ENCODE assay signal across 16 cellular contexts in genomic region chr19:1817553-1818179, GRCh38. TPM values are rescaled to one million over a fixed set of nuclear protein-coding genes. Genes with fewer than 3 reads are reported as not detected.
DNase-seq lines count a peak whose midpoint lies in the region; ATAC-seq and TF ChIP-seq lines count a peak whose summit lies in the region.
"Had no signal": no experiment of that assay in that cellular context is flagged by ENCODE, and none has a peak within 500 bp of the region (broad histone marks: within the 10 kb centered on the region; RNA-seq: fewer than 3 reads in every experiment).

No MANE protein-coding gene starts in this region.

- no peak overlapping the region for H2BK120ac ChIP-seq in neuronal stem cell (ENCODE audit: low read depth, low read length)

- no peaks in the 10 kb centered on the region for H3K27me3 ChIP-seq in CD8-positive, alpha-beta T cell (ENCODE audit: insufficient read depth, low read length)
- H3K27me3 ChIP-seq in GM06990 (replicated peaks; ENCODE audit: control insufficient read depth, insufficient read depth, low read length): no peaks in the 10 kb centered on the region
- H3K27me3 ChIP-seq in heart right ventricle: no peaks in the 10 kb centered on the region
- H3K27me3 ChIP-seq in neuronal stem cell (ENCODE audit: control insufficient read depth in 3 of 3, insufficient read depth in 3 of 3, low read depth in 1 of 3, low read length in 3 of 3): no peaks in the 10 kb centered on the region
- no peaks in the 10 kb centered on the region for H3K27me3 ChIP-seq in gastroesophageal sphincter
- H3K27me3 ChIP-seq: BE2C had no signal

- no peaks in the 10 kb centered on the region for H3K9me3 ChIP-seq in CD8-positive, alpha-beta T cell (ENCODE audit: low read length)
- H3K9me3 ChIP-seq in heart right ventricle (no peaks in the 10 kb centered on the region), neuronal stem cell (replicated peaks in 1 of 2; ENCODE audit: control insufficient read depth in 2 of 2, insufficient read depth in 1 of 2, low read depth in 1 of 2, low read length in 2 of 2) (peaks cover 0 to 3% of the 10 kb centered on the region in 2 donors), gastroesophageal sphincter (no peaks in the 10 kb centered on the region)
- H3K9me3 ChIP-seq: A549, BE2C had no signal

- peaks cover 7% of the 10 kb centered on the region for H3K4me1 Mint-ChIP-seq in CD8-positive, alpha-beta T cell (ENCODE audit: low read depth)

- no peak for TF ChIP-seq CTCF in CD8-positive, alpha-beta T cell (IDR thresholded peaks at IDR 0.05)
- TF ChIP-seq CTCF in GM06990 (IDR thresholded peaks at IDR 0.05; ENCODE audit: insufficient read depth, low read length, poor library complexity, severe bottlenecking) (no peak), heart right ventricle (IDR thresholded peaks at IDR 0.05) (peak in 2 of 9 donors; percentile 20 to 29), gastroesophageal sphincter (IDR thresholded peaks at IDR 0.05) (no peak)

- H3K4me3 ChIP-seq in CD8-positive, alpha-beta T cell (ENCODE audit: low read depth, low read length): no peak overlapping the region
- H3K4me3 ChIP-seq in GM06990 (replicated peaks; ENCODE audit: low read depth, low read length) (no peak overlapping the region), heart right ventricle (no peak overlapping the region), neuronal stem cell (ENCODE audit: low read length in 2 of 2) (no peak overlapping the region), gastroesophageal sphincter (no peak overlapping the region)
- H3K4me3 ChIP-seq: A549 had no signal

- H3K4me2 ChIP-seq in neuronal stem cell (ENCODE audit: insufficient read depth, low read length, poor library complexity, severe bottlenecking): no peak overlapping the region
- H3K4me2 ChIP-seq: A549 had no signal

- no peak overlapping the region for H2AFZ ChIP-seq in neuronal stem cell (ENCODE audit: low read length)

- no peak overlapping the region for H3K27ac ChIP-seq in CD8-positive, alpha-beta T cell (ENCODE audit: low read depth, low read length)
- peak overlapping the region in 1 of 10 donors; percentile 30 for H3K27ac ChIP-seq in heart right ventricle
- H3K27ac ChIP-seq in neuronal stem cell (replicated peaks; ENCODE audit: low read length): no peak overlapping the region
- H3K27ac ChIP-seq in gastroesophageal sphincter: no peak overlapping the region
- H3K27ac ChIP-seq: A549, C4-2B had no signal

- H3K4ac ChIP-seq in neuronal stem cell (ENCODE audit: low read length): no peak overlapping the region

- no peak for ATAC-seq in CD8-positive, alpha-beta T cell
- peak; percentile 9 to 81 (median 46) for ATAC-seq in heart right ventricle
- no peak for ATAC-seq in gastroesophageal sphincter
- ATAC-seq: A549 had no signal

- H2BK15ac ChIP-seq in neuronal stem cell (ENCODE audit: low read length): no peak overlapping the region

- H2AK5ac ChIP-seq in neuronal stem cell (ENCODE audit: low read depth, low read length): no peak overlapping the region

- H3K27me3 Mint-ChIP-seq in CD8-positive, alpha-beta T cell (ENCODE audit: low read depth): no peaks in the 10 kb centered on the region
- H3K27me3 Mint-ChIP-seq: CD4-positive, alpha-beta memory T cell had no signal

- no peak overlapping the region for H2BK12ac ChIP-seq in neuronal stem cell (ENCODE audit: low read length)

- peaks cover 54% of the 10 kb centered on the region for H3K36me3 Mint-ChIP-seq in CD8-positive, alpha-beta T cell

- H3K14ac ChIP-seq in neuronal stem cell (ENCODE audit: low read length): no peak overlapping the region

- TF ChIP-seq EP300 in gastroesophageal sphincter (IDR thresholded peaks at IDR 0.05): no peak

- H3K79me1 ChIP-seq in neuronal stem cell (ENCODE audit: low read depth, low read length): peaks cover 2% of the 10 kb centered on the region

- no peak for DNase-seq in CD8-positive, alpha-beta T cell
- DNase-seq in GM06990 (ENCODE audit: extremely low read depth, insufficient read length): peak; percentile 9
- DNase-seq in heart right ventricle: peak in 1 of 2 donors; percentile 33
- no peak for DNase-seq in neuronal stem cell (ENCODE audit: low spot score)
- no peak for DNase-seq in OCI-M2 (lab: John Stamatoyannopoulos, UW; ENCODE audit: unreplicated experiment)
- DNase-seq: BE2C; CD4-positive, alpha-beta memory T cell; COR-L47; DMS153; DMS79 treated with DMSO at 0.1 percent for 48 hours; EL; HCEC 1CT; HFFc6 had no signal

- H3K4me1 ChIP-seq in CD8-positive, alpha-beta T cell (ENCODE audit: insufficient read depth, low read length): peaks cover 6% of the 10 kb centered on the region
- H3K4me1 ChIP-seq in heart right ventricle: peaks cover 0 to 12% (median 8%) of the 10 kb centered on the region in 9 donors
- H3K4me1 ChIP-seq in neuronal stem cell (ENCODE audit: control insufficient read depth in 2 of 2, insufficient read depth in 1 of 2, low read depth in 1 of 2, low read length in 2 of 2): peaks cover 0 to 6% of the 10 kb centered on the region in 2 donors
- H3K4me1 ChIP-seq in gastroesophageal sphincter: peaks cover 0 to 13% (median 9%) of the 10 kb centered on the region in 3 donors
- H3K4me1 ChIP-seq: BE2C had no signal

- H2BK5ac ChIP-seq in neuronal stem cell (ENCODE audit: low read length): no peak overlapping the region

- peak overlapping the region; percentile 18 for H3K27ac Mint-ChIP-seq in CD8-positive, alpha-beta T cell
- H3K27ac Mint-ChIP-seq: HFFc6 had no signal

- H4K91ac ChIP-seq in neuronal stem cell (ENCODE audit: low read depth, low read length, poor library complexity): no peak overlapping the region

- TF ChIP-seq POLR2A in gastroesophageal sphincter (IDR thresholded peaks at IDR 0.05): no peak

- no peak overlapping the region for H3K9ac ChIP-seq in neuronal stem cell (ENCODE audit: low read depth, low read length, poor library complexity)

- intact Hi-C loops in CD8-positive, alpha-beta T cell (cut with DNase I, micrococcal nuclease): no loop called here
- intact Hi-C loops in heart right ventricle (cut with DNase I): loop anchor here in 1 of 10 donors (10.0 kb wide), 1 partner anchor 143 kb away; no protein-coding TSS in a partner anchor

- H3K36me3 ChIP-seq in CD8-positive, alpha-beta T cell (ENCODE audit: insufficient read depth, low read length): peaks cover 26% of the 10 kb centered on the region
- H3K36me3 ChIP-seq in GM06990 (ENCODE audit: control insufficient read depth, insufficient read depth, low read length) (peaks cover 38% of the 10 kb centered on the region), heart right ventricle (peaks cover 7 to 83% (median 48%) of the 10 kb centered on the region in 9 donors), neuronal stem cell (replicated peaks in 1 of 2; ENCODE audit: control insufficient read depth in 2 of 2, insufficient read depth in 2 of 2, low read length in 2 of 2) (peaks cover 36 to 66% of the 10 kb centered on the region in 2 donors), gastroesophageal sphincter (peaks cover 0 to 83% of the 10 kb centered on the region in 2 donors)

- H3K9me3 Mint-ChIP-seq in CD8-positive, alpha-beta T cell: no peaks in the 10 kb centered on the region
- H3K9me3 Mint-ChIP-seq: CD4-positive, alpha-beta memory T cell; HFFc6 had no signal

- no peak overlapping the region for H3K4me3 Mint-ChIP-seq in CD8-positive, alpha-beta T cell
- H3K4me3 Mint-ChIP-seq: CD4-positive, alpha-beta memory T cell; HFFc6 had no signal

- POLR2A ChIA-PET in CD8-positive, alpha-beta T cell (lab: Charles Lee): no interaction called here

- 85 to 88% methylated on average over 25 of the region's 25 CpGs for WGBS in heart right ventricle, 2 donors
- WGBS in neuronal stem cell (ENCODE audit: extremely low coverage in 2 of 2, insufficient read length in 2 of 2, insufficient replicate concordance in 1 of 2), 2 donors: no CpG with 5 or more reads among the region's 25 CpGs
- 88% methylated on average over 5 of the region's 25 CpGs; no CpG with 5 or more reads in 1 of the 2 donors for WGBS in gastroesophageal sphincter (ENCODE audit: low coverage in 1 of 2), 2 donors

- no peak overlapping the region for H4K8ac ChIP-seq in neuronal stem cell (ENCODE audit: low read depth, low read length)

- H3K23ac ChIP-seq in neuronal stem cell (ENCODE audit: low read depth, low read length, poor library complexity): peak overlapping the region; percentile 5

- CTCF ChIA-PET in CD8-positive, alpha-beta T cell (lab: Charles Lee): interaction anchor here (1.6 kb wide), 1 partner anchor 8 kb away, joined by 4 read pairs; no protein-coding TSS in a partner anchor

- no peak overlapping the region for H3K18ac ChIP-seq in neuronal stem cell (ENCODE audit: low read length)

RNA-seq across cellular contexts. Expression of gene ATP8B3, which starts 5.6 kb away (rescaled TPM):
- total RNA-seq in CD8-positive, alpha-beta T cell: 1 to 10 TPM; 1.9 to 2.9 TPM
- total RNA-seq in heart right ventricle (1 to 10 TPM in 2 of 10 donors, under 1 TPM in 8; 0.13 to 3.4 (median 0.48) TPM), gastroesophageal sphincter (1 to 10 TPM in 1 of 4 donors, under 1 TPM in 3; 0.27 to 1.4 (median 0.48) TPM)
- 1 to 10 TPM in 1 of 2 donors, under 1 TPM in 1; 0.80 to 1.3 TPM for polyA plus RNA-seq in heart right ventricle
- 0.79 TPM for polyA plus RNA-seq in neuronal stem cell (2013, experiment 1 of 2)
- 0.80 TPM for polyA plus RNA-seq in neuronal stem cell (2013, experiment 2 of 2)

RNA-seq across cellular contexts. Expression of gene REXO1, which starts 30.6 kb away (rescaled TPM):
- 100 to 1,000 TPM; 143 to 152 TPM for total RNA-seq in CD8-positive, alpha-beta T cell
- total RNA-seq in heart right ventricle (10 to 100 TPM; 13.1 to 20.1 (median 16.5) TPM), gastroesophageal sphincter (10 to 100 TPM; 11.4 to 29.9 (median 16.1) TPM)
- 10 to 100 TPM; 13.1 to 20.6 TPM for polyA plus RNA-seq in heart right ventricle
- 15.0 TPM for polyA plus RNA-seq in neuronal stem cell (2013, experiment 1 of 2)
- polyA plus RNA-seq in neuronal stem cell (2013, experiment 2 of 2): 16.5 TPM

RNA-seq across cellular contexts. Expression of gene KLF16, which starts 45.7 kb away (rescaled TPM):
- 10 to 100 TPM; 85.7 to 88.7 TPM for total RNA-seq in CD8-positive, alpha-beta T cell
- total RNA-seq in heart right ventricle (10 to 100 TPM in 4 of 10 donors, 1 to 10 TPM in 6; 5.0 to 13.4 (median 7.6) TPM), gastroesophageal sphincter (1 to 10 TPM; 1.4 to 7.1 (median 5.5) TPM)
- 1 to 10 TPM; 4.0 to 8.6 TPM for polyA plus RNA-seq in heart right ventricle
- polyA plus RNA-seq in neuronal stem cell (2013, experiment 1 of 2): 12.8 TPM
- 12.5 TPM for polyA plus RNA-seq in neuronal stem cell (2013, experiment 2 of 2)

Comparison
In these comparisons a context has a peak if more than half of its experiments do, and no peak if none do; other contexts are left out.
1. ATAC-seq: peak in heart right ventricle (8 of 8); none in CD8-positive, alpha-beta T cell (single experiment) and gastroesophageal sphincter (single experiment).
2. RNA of gene REXO1, which starts 30.6 kb away (total RNA-seq): 143 to 152 TPM in CD8-positive, alpha-beta T cell; 11.4 to 29.9 TPM in gastroesophageal sphincter and 13.1 to 20.1 TPM in heart right ventricle; every median in the first group is over 4 times any median in the second.
3. RNA of gene KLF16, which starts 45.7 kb away (total RNA-seq): 85.7 to 88.7 TPM in CD8-positive, alpha-beta T cell; 5.0 to 13.4 TPM in heart right ventricle and 1.4 to 7.1 TPM in gastroesophageal sphincter; every median in the first group is over 4 times any median in the second.